31 cellular contexts compared by ENCODE assay signal in genomic region chr4:86990510-86990909, GRCh38.
"Had no signal": no experiment of that assay in that cellular context is flagged by ENCODE, and none has a peak within 500 bp of the region (broad histone marks: within the 10 kb centered on the region; RNA-seq: fewer than 3 reads in every experiment).

No MANE protein-coding gene starts in this region.

- H3K4me1 ChIP-seq: parathyroid adenoma, psoas muscle, testis, vagina had no signal

- H3K79me2 ChIP-seq: parathyroid adenoma had no signal

- H3K27me3 ChIP-seq: neutrophil, right lobe of liver, sigmoid colon, suprapubic skin, testis, tibial nerve, upper lobe of left lung, vagina had no signal

- H3K27ac Mint-ChIP-seq: naive B cell; natural killer cell; nephron; stimulated activated memory B cell treated with anti-CD40 and anti-IgM and Interleukin-4, amounts not matched to agents 10 μg/mL and 1 μg/mL and 100 μg/mL, for 72 hours; stimulated activated naive CD8-positive, alpha-beta T cell treated with anti-CD3 and anti-CD28 coated beads, Interleukin-15, amount 100 ng/mL, for 72 hours had no signal

- H3K36me3 ChIP-seq: neutrophil, right lobe of liver, sigmoid colon, suprapubic skin, tibial nerve, upper lobe of left lung, vagina had no signal

- DNase-seq: naive B cell; natural killer cell; nucleus accumbens; posterior cingulate gyrus; psoas muscle; right cardiac atrium; right lobe of liver; sigmoid colon; small intestine; stimulated activated CD4-positive, alpha-beta T cell treated with anti-CD3 and anti-CD28 coated beads, Interleukin-12 subunit alpha, Interleukin-12 subunit beta, amount 100 ng/mL, for 4 hours; stimulated activated CD4-positive, alpha-beta T cell treated with anti-CD3 and anti-CD28 coated beads, Interleukin-1b, Interleukin-23, amount 100 ng/mL, for 48 hours; stimulated activated CD4-positive, alpha-beta T cell treated with anti-CD3 and anti-CD28 coated beads, Interleukin-4, amount 100 ng/mL, for 1 hour; stimulated activated CD4-positive, alpha-beta T cell treated with anti-CD3 and anti-CD28 coated beads, Interleukin-4, amount 100 ng/mL, for 4 hours; stimulated activated CD8-positive, alpha-beta memory T cell treated with anti-CD3 and anti-CD28 coated beads, Interleukin-4, amount 100 ng/mL, for 48 hours; stimulated activated naive CD4-positive, alpha-beta T cell; stimulated activated naive CD8-positive, alpha-beta T cell treated with anti-CD3 and anti-CD28 coated beads, Interleukin-15, amount 100 ng/mL, for 72 hours; stimulated activated naive CD8-positive, alpha-beta T cell treated with anti-CD3 and anti-CD28 coated beads, Interleukin-15, Interleukin-2, amounts not matched to agents 100 U/mL and 50 U/mL, for 24 hours; substantia nigra; testis; trophoblast cell; upper lobe of left lung had no signal

- H3K9ac ChIP-seq: parathyroid adenoma had no signal

- FAIRE-seq: small intestine, urothelium cell line had no signal

- H3K27me3 Mint-ChIP-seq: naive B cell; progenitor cell of endocrine pancreas; stimulated activated memory B cell treated with anti-CD40 and anti-IgM and Interleukin-4, amounts not matched to agents 10 μg/mL and 1 μg/mL and 100 μg/mL, for 72 hours; stimulated activated naive CD8-positive, alpha-beta T cell treated with anti-CD3 and anti-CD28 coated beads, Interleukin-15, amount 100 ng/mL, for 72 hours had no signal

- H3K36me3 Mint-ChIP-seq: natural killer cell had no signal

- H3K27ac ChIP-seq: neutrophil, parathyroid adenoma, psoas muscle, right lobe of liver, sigmoid colon, suprapubic skin, testis, tibial nerve, upper lobe of left lung, vagina had no signal

- H3K9me3 Mint-ChIP-seq: naive B cell; natural killer cell; stimulated activated memory B cell treated with anti-CD40 and anti-IgM and Interleukin-4, amounts not matched to agents 10 μg/mL and 1 μg/mL and 100 μg/mL, for 72 hours had no signal

- H2AFZ ChIP-seq: parathyroid adenoma had no signal

- H3K9me3 ChIP-seq: neutrophil, psoas muscle, right lobe of liver, sigmoid colon, suprapubic skin, testis, tibial nerve, upper lobe of left lung, vagina had no signal

- ATAC-seq: natural killer cell; psoas muscle; right cardiac atrium; right lobe of liver; stimulated activated memory B cell treated with anti-CD40 and anti-IgM and Interleukin-4, amounts not matched to agents 10 μg/mL and 1 μg/mL and 100 μg/mL, for 72 hours; stimulated activated naive CD8-positive, alpha-beta T cell treated with anti-CD3 and anti-CD28 coated beads, Interleukin-15, amount 100 ng/mL, for 72 hours; stimulated activated naive CD8-positive, alpha-beta T cell treated with anti-CD3 and anti-CD28 coated beads, Interleukin-15, Interleukin-2, amounts not matched to agents 100 U/mL and 50 U/mL, for 24 hours had no signal

- H3K4me3 ChIP-seq: psoas muscle, right lobe of liver, sigmoid colon, suprapubic skin, testis, tibial nerve, upper lobe of left lung, vagina had no signal

- H3K4me3 Mint-ChIP-seq: naive B cell; natural killer cell; nephron; neural crest cell; stimulated activated memory B cell treated with anti-CD40 and anti-IgM and Interleukin-4, amounts not matched to agents 10 μg/mL and 1 μg/mL and 100 μg/mL, for 72 hours; stimulated activated naive CD8-positive, alpha-beta T cell treated with anti-CD3 and anti-CD28 coated beads, Interleukin-15, amount 100 ng/mL, for 72 hours had no signal

- H3K4me1 Mint-ChIP-seq: stimulated activated memory B cell treated with anti-CD40 and anti-IgM and Interleukin-4, amounts not matched to agents 10 μg/mL and 1 μg/mL and 100 μg/mL, for 72 hours; stimulated activated naive CD8-positive, alpha-beta T cell treated with anti-CD3 and anti-CD28 coated beads, Interleukin-15, amount 100 ng/mL, for 72 hours had no signal
